1 cellular context compared by ENCODE assay signal in the genomic region with DNA sequence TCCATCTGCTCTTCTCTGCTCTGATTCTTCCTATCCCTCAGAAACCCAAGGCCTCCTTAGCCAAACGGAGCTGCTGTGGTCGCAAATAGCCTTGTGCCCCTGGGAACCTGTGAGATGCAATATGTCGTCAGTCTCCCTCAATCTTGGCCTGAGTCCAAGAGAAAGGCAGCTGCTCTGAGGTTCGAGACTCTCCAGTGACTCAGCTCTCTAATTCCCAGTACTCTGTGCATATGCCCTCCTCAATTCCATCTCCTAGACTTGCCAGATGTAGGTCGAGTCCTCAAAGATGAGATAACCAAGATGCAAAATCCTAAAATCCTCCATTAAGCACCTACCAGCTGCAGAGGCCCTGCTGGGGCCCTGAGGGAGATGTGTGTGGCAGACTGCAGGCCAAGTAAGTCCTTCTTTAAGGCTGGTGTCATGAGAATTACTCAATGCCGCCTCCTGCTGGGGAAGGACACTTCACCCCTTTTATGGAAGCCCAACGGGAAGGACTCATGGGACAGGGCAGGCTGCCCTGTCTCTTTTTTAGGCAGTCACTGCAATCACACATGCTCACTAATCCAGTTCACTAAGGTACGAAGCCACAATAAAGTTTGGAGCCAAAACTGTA.
TF ChIP-seq lines count a peak whose summit lies in the region.

No MANE protein-coding gene starts in this region.

TF ChIP-seq in HEK293, 187 proteins besides CTCF, POLR2A, EP300 and RAD21 (continued from another document):
- peak; percentile 52; the same call in 1 of the 2 replicates for TF ChIP-seq ZEB2 (tag by site-specific recombination; IDR thresholded peaks at IDR 0.05)
- TF ChIP-seq, protein P1, sequence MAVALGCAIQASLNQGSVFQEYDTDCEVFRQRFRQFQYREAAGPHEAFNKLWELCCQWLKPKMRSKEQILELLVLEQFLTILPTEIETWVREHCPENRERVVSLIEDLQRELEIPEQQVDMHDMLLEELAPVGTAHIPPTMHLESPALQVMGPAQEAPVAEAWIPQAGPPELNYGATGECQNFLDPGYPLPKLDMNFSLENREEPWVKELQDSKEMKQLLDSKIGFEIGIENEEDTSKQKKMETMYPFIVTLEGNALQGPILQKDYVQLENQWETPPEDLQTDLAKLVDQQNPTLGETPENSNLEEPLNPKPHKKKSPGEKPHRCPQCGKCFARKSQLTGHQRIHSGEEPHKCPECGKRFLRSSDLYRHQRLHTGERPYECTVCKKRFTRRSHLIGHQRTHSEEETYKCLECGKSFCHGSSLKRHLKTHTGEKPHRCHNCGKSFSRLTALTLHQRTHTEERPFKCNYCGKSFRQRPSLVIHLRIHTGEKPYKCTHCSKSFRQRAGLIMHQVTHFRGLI (tag by site-specific recombination; IDR thresholded peaks at IDR 0.05): peak; percentile 84
- TF ChIP-seq ZNF514 (tag by site-specific recombination; IDR thresholded peaks at IDR 0.05): no peak
- no peak for TF ChIP-seq ZNF10 (tag by site-specific recombination; IDR thresholded peaks at IDR 0.05)
- TF ChIP-seq ZFP69B (tag by site-specific recombination; IDR thresholded peaks at IDR 0.05): peak; percentile 49; the same call in 1 of the 2 replicates
- no peak for TF ChIP-seq ZNF521 (tag by site-specific recombination; IDR thresholded peaks at IDR 0.05)
- peak; percentile 74 for TF ChIP-seq ZNF561 (tag by site-specific recombination; IDR thresholded peaks at IDR 0.05; ENCODE audit: borderline replicate concordance)
- peak; percentile 78 for TF ChIP-seq ZNF629 (tag by site-specific recombination; IDR thresholded peaks at IDR 0.05)
- no peak for TF ChIP-seq ZNF248 (tag by site-specific recombination; IDR thresholded peaks at IDR 0.05)
- no peak for TF ChIP-seq ZNF777 (tag by site-specific recombination; IDR thresholded peaks at IDR 0.05; ENCODE audit: borderline replicate concordance)
- TF ChIP-seq, protein P2, sequence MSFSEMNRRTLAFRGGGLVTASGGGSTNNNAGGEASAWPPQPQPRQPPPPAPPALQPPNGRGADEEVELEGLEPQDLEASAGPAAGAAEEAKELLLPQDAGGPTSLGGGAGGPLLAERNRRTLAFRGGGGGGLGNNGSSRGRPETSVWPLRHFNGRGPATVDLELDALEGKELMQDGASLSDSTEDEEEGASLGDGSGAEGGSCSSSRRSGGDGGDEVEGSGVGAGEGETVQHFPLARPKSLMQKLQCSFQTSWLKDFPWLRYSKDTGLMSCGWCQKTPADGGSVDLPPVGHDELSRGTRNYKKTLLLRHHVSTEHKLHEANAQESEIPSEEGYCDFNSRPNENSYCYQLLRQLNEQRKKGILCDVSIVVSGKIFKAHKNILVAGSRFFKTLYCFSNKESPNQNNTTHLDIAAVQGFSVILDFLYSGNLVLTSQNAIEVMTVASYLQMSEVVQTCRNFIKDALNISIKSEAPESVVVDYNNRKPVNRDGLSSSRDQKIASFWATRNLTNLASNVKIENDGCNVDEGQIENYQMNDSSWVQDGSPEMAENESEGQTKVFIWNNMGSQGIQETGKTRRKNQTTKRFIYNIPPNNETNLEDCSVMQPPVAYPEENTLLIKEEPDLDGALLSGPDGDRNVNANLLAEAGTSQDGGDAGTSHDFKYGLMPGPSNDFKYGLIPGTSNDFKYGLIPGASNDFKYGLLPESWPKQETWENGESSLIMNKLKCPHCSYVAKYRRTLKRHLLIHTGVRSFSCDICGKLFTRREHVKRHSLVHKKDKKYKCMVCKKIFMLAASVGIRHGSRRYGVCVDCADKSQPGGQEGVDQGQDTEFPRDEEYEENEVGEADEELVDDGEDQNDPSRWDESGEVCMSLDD (tag by site-specific recombination; IDR thresholded peaks at IDR 0.05): peak; percentile 86
- no peak for TF ChIP-seq ZNF626 (tag by site-specific recombination; IDR thresholded peaks at IDR 0.05)
- TF ChIP-seq, protein P3, sequence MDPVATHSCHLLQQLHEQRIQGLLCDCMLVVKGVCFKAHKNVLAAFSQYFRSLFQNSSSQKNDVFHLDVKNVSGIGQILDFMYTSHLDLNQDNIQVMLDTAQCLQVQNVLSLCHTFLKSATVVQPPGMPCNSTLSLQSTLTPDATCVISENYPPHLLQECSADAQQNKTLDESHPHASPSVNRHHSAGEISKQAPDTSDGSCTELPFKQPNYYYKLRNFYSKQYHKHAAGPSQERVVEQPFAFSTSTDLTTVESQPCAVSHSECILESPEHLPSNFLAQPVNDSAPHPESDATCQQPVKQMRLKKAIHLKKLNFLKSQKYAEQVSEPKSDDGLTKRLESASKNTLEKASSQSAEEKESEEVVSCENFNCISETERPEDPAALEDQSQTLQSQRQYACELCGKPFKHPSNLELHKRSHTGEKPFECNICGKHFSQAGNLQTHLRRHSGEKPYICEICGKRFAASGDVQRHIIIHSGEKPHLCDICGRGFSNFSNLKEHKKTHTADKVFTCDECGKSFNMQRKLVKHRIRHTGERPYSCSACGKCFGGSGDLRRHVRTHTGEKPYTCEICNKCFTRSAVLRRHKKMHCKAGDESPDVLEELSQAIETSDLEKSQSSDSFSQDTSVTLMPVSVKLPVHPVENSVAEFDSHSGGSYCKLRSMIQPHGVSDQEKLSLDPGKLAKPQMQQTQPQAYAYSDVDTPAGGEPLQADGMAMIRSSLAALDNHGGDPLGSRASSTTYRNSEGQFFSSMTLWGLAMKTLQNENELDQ (tag by site-specific recombination; IDR thresholded peaks at IDR 0.05; ENCODE audit: low read depth): no peak
- TF ChIP-seq ZNF174 (tag by site-specific recombination; IDR thresholded peaks at IDR 0.05): no peak
- no peak for TF ChIP-seq ZBTB1 (tag by site-specific recombination; IDR thresholded peaks at IDR 0.05)
TF ChIP-seq in HEK293: peak in this region for 26.
